8 cellular contexts compared by ENCODE assay signal in genomic region chrX:38275615-38276014, GRCh38. TPM values are rescaled to one million over a fixed set of nuclear protein-coding genes. Genes with fewer than 3 reads are reported as not detected.
DNase-seq lines count a peak whose midpoint lies in the region; ATAC-seq and TF ChIP-seq lines count a peak whose summit lies in the region.

No MANE protein-coding gene starts in this region.

- DNase-seq in HT1080 (ENCODE audit: low read depth) (peak; percentile 88), brain pericyte (ENCODE audit: low read depth, low spot score) (peak; percentile 47), renal cortical epithelial cell (ENCODE audit: low read depth) (peak; percentile 91), spleen (no peak), ovary (no peak)
- no peak for DNase-seq in effector CD4-positive, alpha-beta T cell

- TF ChIP-seq EP300 in ovary (IDR thresholded peaks at IDR 0.05): no peak

- H3K27ac ChIP-seq in spleen: no peak overlapping the region
- no peak overlapping the region for H3K27ac ChIP-seq in ovary

- TF ChIP-seq POLR2A in spleen (IDR thresholded peaks at IDR 0.05) (no peak), ovary (IDR thresholded peaks at IDR 0.05) (no peak)

- ATAC-seq in GM18868 (IDR thresholded peaks at IDR 0.05; ENCODE audit: unreplicated experiment) (peak; percentile 36), HG03469 (IDR thresholded peaks at IDR 0.05; ENCODE audit: unreplicated experiment) (no peak)

- H3K4me3 ChIP-seq in spleen: no peak overlapping the region
- no peak overlapping the region for H3K4me3 ChIP-seq in ovary

- intact Hi-C loops in spleen (cut with DNase I; ENCODE audit: low total_unique reads) (no loop called here), ovary (cut with DNase I) (no loop called here)

- H3K36me3 ChIP-seq in spleen (peaks cover 0 to 6% (median 0%) of the 10 kb centered on the region in 6 donors), ovary (no peaks in the 10 kb centered on the region)

- no peak for TF ChIP-seq CTCF in spleen (IDR thresholded peaks at IDR 0.05 in 8 of 11, conservative IDR thresholded peaks at IDR 0.05 in 3 of 11)
- TF ChIP-seq CTCF in ovary (IDR thresholded peaks at IDR 0.05): no peak

- H3K27me3 ChIP-seq in spleen (replicated peaks in 1 of 7) (peaks cover 0 to 4% (median 0%) of the 10 kb centered on the region in 7 donors), ovary (no peaks in the 10 kb centered on the region)

- H3K9me3 ChIP-seq in spleen (no peaks in the 10 kb centered on the region), ovary (no peaks in the 10 kb centered on the region)

- H3K4me1 ChIP-seq in spleen (no peaks in the 10 kb centered on the region), ovary (ENCODE audit: insufficient read depth) (no peaks in the 10 kb centered on the region)

- WGBS in spleen, 5 donors: 52 to 82% (median 67%) methylated on average over 2 of the region's 2 CpGs
- WGBS in ovary, 3 donors: 33 to 35% (median 34%) methylated on average over 2 of the region's 2 CpGs

RNA-seq across cellular contexts. Expression of gene RPGR, which starts 51.7 kb away (rescaled TPM):
- 6.9 and 7.2 TPM in 2 replicates for total RNA-seq in HT1080 (2014; rRNA removed; shearing (Covaris generic))
- 6.7 and 9.9 TPM in 2 replicates for polyA plus RNA-seq in HT1080 (2015; cell fraction: cytosol; rRNA removed)
- polyA plus RNA-seq in HT1080 (2015; cell fraction: nucleus; rRNA removed): 15.5 and 16.1 TPM in 2 replicates
- total RNA-seq in renal cortical epithelial cell (4.5 and 7.2 TPM in 2 replicates), spleen (10 to 100 TPM; 10.5 to 34.5 (median 14.0) TPM), ovary (10 to 100 TPM in 3 of 7 donors, 1 to 10 TPM in 4; 5.4 to 29.6 (median 8.6) TPM)
- polyA plus RNA-seq in spleen (10 to 100 TPM in 1 of 3 donors, 1 to 10 TPM in 2; 5.9 to 11.0 (median 8.7) TPM), ovary (1 to 10 TPM; 7.3 to 9.1 TPM)

RNA-seq across cellular contexts. Expression of gene SRPX, which starts 54.9 kb away (rescaled TPM):
- 151 and 170 TPM in 2 replicates for total RNA-seq in HT1080 (2014; rRNA removed; shearing (Covaris generic))
- polyA plus RNA-seq in HT1080 (2015; cell fraction: cytosol; rRNA removed): 205 and 225 TPM in 2 replicates
- 265 and 292 TPM in 2 replicates for polyA plus RNA-seq in HT1080 (2015; cell fraction: nucleus; rRNA removed)
- total RNA-seq in renal cortical epithelial cell (5.9 and 8.3 TPM in 2 replicates), spleen (1 to 10 TPM; 1.3 to 4.9 (median 1.8) TPM), ovary (10 to 100 TPM in 4 of 7 donors, 1 to 10 TPM in 3; 2.1 to 56.6 (median 14.9) TPM)
- polyA plus RNA-seq in spleen (10 to 100 TPM in 1 of 3 donors, 1 to 10 TPM in 1, under 1 TPM in 1; 0.50 to 10.3 (median 4.1) TPM), ovary (100 to 1,000 TPM in 1 of 2 donors, 10 to 100 TPM in 1; 18.1 to 108 TPM)

Comparison
In these comparisons a context has a peak if more than half of its experiments do, and no peak if none do; other contexts are left out.
1. DNase-seq: peak in HT1080 (single experiment), brain pericyte (single experiment) and renal cortical epithelial cell (single experiment); none in spleen (single experiment), effector CD4-positive, alpha-beta T cell (single experiment) and ovary (0 of 5).